Comparison of ENCODE assay signal across 8 cellular contexts in genomic region chr6:153003294-153003645, GRCh38. TPM values are rescaled to one million over a fixed set of nuclear protein-coding genes. Genes with fewer than 3 reads are reported as not detected.
DNase-seq lines count a peak whose midpoint lies in the region; ATAC-seq and TF ChIP-seq lines count a peak whose summit lies in the region.

No MANE protein-coding gene starts in this region.

- DNase-seq in A673 (ENCODE audit: low spot score) (no peak), HT-29 (ENCODE audit: low spot score) (peak; percentile 61), GF-D8 (lab: John Stamatoyannopoulos, UW) (no peak)
- DNase-seq in activated naive CD4-positive, alpha-beta T cell treated with anti-CD3 and anti-CD28 coated beads, Interleukin-2, amount 50 U/mL, for 72 hours (ENCODE audit: low spot score in 2 of 2) = no peak

- BruUV-seq in A673 (replicated peaks; lab: Mats Ljungman, UMichigan) = TSS peak; percentile 71

- H3K36me3 Mint-ChIP-seq in activated naive CD4-positive, alpha-beta T cell treated with anti-CD3 and anti-CD28 coated beads, Interleukin-2, amount 50 U/mL, for 72 hours = peaks cover 19 to 33% of the 10 kb centered on the region in 2 donors

- H3K36me3 ChIP-seq in A673 (ENCODE audit: insufficient read depth, low read length, poor library complexity, severe bottlenecking) = peaks cover 8% of the 10 kb centered on the region

- peak overlapping the region; percentile 83 for H3K27ac ChIP-seq in A673 (ENCODE audit: low read depth, low read length, poor library complexity, severe bottlenecking)
- H3K27ac ChIP-seq in skin epidermis = peak overlapping the region in 20 of 21 experiments; percentile 70 to 92 (median 86)

- no peak for TF ChIP-seq CTCF in A673 (conservative IDR thresholded peaks at IDR 0.05; ENCODE audit: low read depth, low read length)

- ATAC-seq in GM18505 (IDR thresholded peaks at IDR 0.05; ENCODE audit: unreplicated experiment) = peak; percentile 0
- ATAC-seq in activated naive CD4-positive, alpha-beta T cell treated with anti-CD3 and anti-CD28 coated beads, Interleukin-2, amount 50 U/mL, for 72 hours = peak; percentile 3 to 20
- ATAC-seq in GM19455 (IDR thresholded peaks at IDR 0.05; ENCODE audit: unreplicated experiment) = no peak

- intact Hi-C loops in A673 (cut with micrococcal nuclease; ENCODE audit: unreplicated experiment) = no loop called here

- POLR2A ChIA-PET in A673 (lab: Charles Lee; ENCODE audit: low non-redundant PET) = no interaction called here

- peak overlapping the region; percentile 84 for H3K4me3 ChIP-seq in A673 (ENCODE audit: low read depth, low read length, poor library complexity, severe bottlenecking)
- H3K4me3 ChIP-seq in iPS-11a (ENCODE audit: low read depth, low read length) = peak overlapping the region; percentile 89
- peak overlapping the region; percentile 54 to 84 (median 75) for H3K4me3 ChIP-seq in skin epidermis

- H3K9me3 Mint-ChIP-seq in activated naive CD4-positive, alpha-beta T cell treated with anti-CD3 and anti-CD28 coated beads, Interleukin-2, amount 50 U/mL, for 72 hours = peaks cover 0 to 4% of the 10 kb centered on the region in 2 donors

- peaks cover 14% of the 10 kb centered on the region for H3K4me1 ChIP-seq in A673 (ENCODE audit: insufficient read depth, low read length, poor library complexity, severe bottlenecking)

- H3K9me3 ChIP-seq in A673 (ENCODE audit: low read depth, low read length, poor library complexity, severe bottlenecking) = no peaks in the 10 kb centered on the region

- H3K27ac Mint-ChIP-seq in activated naive CD4-positive, alpha-beta T cell treated with anti-CD3 and anti-CD28 coated beads, Interleukin-2, amount 50 U/mL, for 72 hours = peak overlapping the region; percentile 94 to 96

- TF ChIP-seq POLR2A in GM18505 (IDR thresholded peaks at IDR 0.05; ENCODE audit: borderline replicate concordance, extremely low read depth, insufficient read depth, insufficient read length) = no peak

- no peaks in the 10 kb centered on the region for H3K27me3 ChIP-seq in A673 (replicated peaks; ENCODE audit: insufficient read depth, low read depth, low read length, poor library complexity)

- CTCF ChIA-PET in A673 (lab: Charles Lee) = no interaction called here

RNA-seq across cellular contexts. Expression of gene MTRF1L, which starts 0.8 kb away (rescaled TPM):
- total RNA-seq in A673 (2021) = 25.2 and 30.9 TPM in 2 replicates
- 16.5 and 25.2 TPM in 2 replicates for total RNA-seq in HT-29 (2014; rRNA removed; shearing (Covaris generic))
- total RNA-seq in activated naive CD4-positive, alpha-beta T cell treated with anti-CD3 and anti-CD28 coated beads, Interleukin-2, amount 50 U/mL, for 72 hours = 10 to 100 TPM; 14.2 to 17.3 TPM

RNA-seq across cellular contexts. Expression of gene FBXO5, which starts 20.4 kb away (rescaled TPM):
- total RNA-seq in A673 (2021) = 62.4 and 67.9 TPM in 2 replicates
- 8.5 TPM in 2 replicates for total RNA-seq in HT-29 (2014; rRNA removed; shearing (Covaris generic))
- total RNA-seq in activated naive CD4-positive, alpha-beta T cell treated with anti-CD3 and anti-CD28 coated beads, Interleukin-2, amount 50 U/mL, for 72 hours = 10 to 100 TPM; 43.6 to 81.5 TPM
